Comparison of ENCODE assay signal across 19 cellular contexts in genomic region chr7:66418537-66418936, GRCh38.
DNase-seq lines count a peak whose midpoint lies in the region; ATAC-seq and TF ChIP-seq lines count a peak whose summit lies in the region.
"Had no signal": no experiment of that assay in that cellular context is flagged by ENCODE, and none has a peak within 500 bp of the region (broad histone marks: within the 10 kb centered on the region; RNA-seq: fewer than 3 reads in every experiment).

No MANE protein-coding gene starts in this region.

- intact Hi-C loops in mucosa of descending colon (cut with DNase I, micrococcal nuclease): no loop called here
- intact Hi-C loops in sciatic nerve (cut with DNase I): no loop called here

- no peaks in the 10 kb centered on the region for H3K9me2 ChIP-seq in GM23338 (ENCODE audit: insufficient read depth)
- H3K9me2 ChIP-seq: SK-N-SH had no signal

- no peak overlapping the region for H3K4me3 ChIP-seq in GM23338
- H3K4me3 ChIP-seq in mucosa of descending colon: no peak overlapping the region

- peaks cover 3% of the 10 kb centered on the region; the same call in 2 of the 3 replicates for H3K4me1 Mint-ChIP-seq in GM23338

- no peaks in the 10 kb centered on the region for H3K36me3 ChIP-seq in GM23338 (ENCODE audit: insufficient read depth)
- no peaks in the 10 kb centered on the region for H3K36me3 ChIP-seq in mucosa of descending colon (ENCODE audit: low read depth)
- H3K36me3 ChIP-seq: BE2C had no signal

- H3K9me3 ChIP-seq in mucosa of descending colon: no peaks in the 10 kb centered on the region
- H3K9me3 ChIP-seq: BE2C, SK-N-SH had no signal

- no peak overlapping the region for H3K27ac ChIP-seq in GM23338 (ENCODE audit: low read depth)
- H3K27ac ChIP-seq: KMS-11 had no signal

- DNase-seq in GM23338 (ENCODE audit: low spot score) (no peak), MV-4-11 (lab: John Stamatoyannopoulos, UW) (peak; percentile 14), SKM-1 treated with dmso at 0.1 percent for 144 hours (lab: John Stamatoyannopoulos, UW; ENCODE audit: unreplicated experiment) (peak; percentile 18), mucosa of descending colon (no peak), sciatic nerve (ENCODE audit: low spot score) (no peak), HuH-7 (ENCODE audit: low spot score) (no peak)
- DNase-seq: BE2C, DMS79 treated with DMSO at 0.1 percent for 48 hours, H9, HFFc6, NCI-H1417 treated with DMSO at 0.1 percent for 48 hours, NCI-H187 treated with DMSO at 0.1 percent for 48 hours, NCI-H2227 treated with DMSO at 0.1 percent for 48 hours, NCI-H524, Right ventricle myocardium superior, SK-N-SH, T-helper 1 cell had no signal

- H3K36me3 Mint-ChIP-seq in GM23338 (ENCODE audit: low read depth): peaks cover 4% of the 10 kb centered on the region; the same call in 1 of the 3 replicates

- H3K4me1 ChIP-seq in GM23338 (ENCODE audit: insufficient read depth): peaks cover 6% of the 10 kb centered on the region
- no peaks in the 10 kb centered on the region for H3K4me1 ChIP-seq in mucosa of descending colon (ENCODE audit: low read depth)
- H3K4me1 ChIP-seq: BE2C had no signal

- no peaks in the 10 kb centered on the region for H3K27me3 ChIP-seq in GM23338 (ENCODE audit: insufficient read depth)
- H3K27me3 ChIP-seq: BE2C had no signal

- peak overlapping the region; percentile 34; the same call in 1 of the 2 replicates for H3K27ac Mint-ChIP-seq in GM23338
- H3K27ac Mint-ChIP-seq: HFFc6 had no signal

- H4K20me1 ChIP-seq in GM23338 (replicated peaks; ENCODE audit: insufficient read depth): no peaks in the 10 kb centered on the region

- H3K79me2 ChIP-seq in GM23338 (replicated peaks; ENCODE audit: insufficient read depth): no peaks in the 10 kb centered on the region

- no peak for ATAC-seq in GM23338
- ATAC-seq in mucosa of descending colon: peak; percentile 35
- ATAC-seq in sciatic nerve: no peak
- no peak for ATAC-seq in HG02763 (IDR thresholded peaks at IDR 0.05; ENCODE audit: unreplicated experiment)

- H3K4me2 ChIP-seq in GM23338: no peak overlapping the region
- H3K4me2 ChIP-seq: KMS-11, SK-N-SH had no signal

- no peak overlapping the region for H2AFZ ChIP-seq in GM23338

- H3K27me3 Mint-ChIP-seq in GM23338 (ENCODE audit: insufficient read depth, low read depth, poor library complexity): peaks cover 7% of the 10 kb centered on the region

- peaks cover 6% of the 10 kb centered on the region; the same call in 1 of the 2 replicates for H3F3A ChIP-seq in GM23338 (replicated peaks; ENCODE audit: low read depth)

- TF ChIP-seq CTCF in GM23338 (conservative IDR thresholded peaks at IDR 0.05; ENCODE audit: low read depth in 2 of 2) (no peak), mucosa of descending colon (IDR thresholded peaks at IDR 0.05) (no peak)

- H3K9me3 Mint-ChIP-seq in GM23338: no peaks in the 10 kb centered on the region
- H3K9me3 Mint-ChIP-seq: H9, HFFc6 had no signal

- no peak overlapping the region for H3K4me3 Mint-ChIP-seq in GM23338
- H3K4me3 Mint-ChIP-seq: H9, HFFc6 had no signal

TF ChIP-seq in GM23338, 12 proteins besides CTCF, POLR2A, EP300 and RAD21:
- no peak for TF ChIP-seq EZH2phosphoT487 (IDR thresholded peaks at IDR 0.05; ENCODE audit: unreplicated experiment)
- no peak for TF ChIP-seq EZH2 (IDR thresholded peaks at IDR 0.05; ENCODE audit: low read depth, unreplicated experiment)
- TF ChIP-seq JUNB (IDR thresholded peaks at IDR 0.05; ENCODE audit: unreplicated experiment): no peak
- no peak for TF ChIP-seq NANOG (IDR thresholded peaks at IDR 0.05; ENCODE audit: borderline replicate concordance)
- TF ChIP-seq REST (IDR thresholded peaks at IDR 0.05; ENCODE audit: unreplicated experiment): no peak
- TF ChIP-seq ZNF462 (CRISPR knock-in tag; IDR thresholded peaks at IDR 0.05): no peak
- no peak for TF ChIP-seq POLR2AphosphoS5 (IDR thresholded peaks at IDR 0.05; ENCODE audit: low read depth)
- no peak for TF ChIP-seq ZNF114 (CRISPR knock-in tag; IDR thresholded peaks at IDR 0.05)

Comparison
In these comparisons a context has a peak if more than half of its experiments do, and no peak if none do; other contexts are left out.
1. DNase-seq: peak in MV-4-11 (single experiment) and SKM-1 treated with dmso at 0.1 percent for 144 hours (single experiment); none in GM23338 (single experiment), mucosa of descending colon (0 of 3), sciatic nerve (single experiment) and HuH-7 (single experiment).